1 cellular context compared by ENCODE assay signal in genomic region chr2:169828141-169828811, GRCh38.
TF ChIP-seq lines count a peak whose summit lies in the region.

No MANE protein-coding gene starts in this region.

TF ChIP-seq in K562, 482 proteins besides CTCF, POLR2A, EP300 and RAD21 (continued from another document and continues in another):
- no peak for TF ChIP-seq ZBTB43 (CRISPR knock-in tag; IDR thresholded peaks at IDR 0.05)
- TF ChIP-seq THRAP3 (IDR thresholded peaks at IDR 0.05; ENCODE audit: borderline replicate concordance), result peak; percentile 82
- TF ChIP-seq ZFP91 (CRISPR knock-in tag; IDR thresholded peaks at IDR 0.05), result no peak
- TF ChIP-seq ZNF507 (tag; conservative IDR thresholded peaks at IDR 0.05), result no peak
- no peak for TF ChIP-seq RBM25 (IDR thresholded peaks at IDR 0.05; ENCODE audit: low read depth, low read length, severe bottlenecking)
- TF ChIP-seq ZBTB7A (IDR thresholded peaks at IDR 0.05; ENCODE audit: borderline replicate concordance, control insufficient read depth, low read depth, low read length), result no peak
- TF ChIP-seq ZNF184 (CRISPR knock-in tag; IDR thresholded peaks at IDR 0.05), result no peak
- no peak for TF ChIP-seq ATF6 (CRISPR knock-in tag; IDR thresholded peaks at IDR 0.05)
- TF ChIP-seq ZNF12 (CRISPR knock-in tag; IDR thresholded peaks at IDR 0.05), result 0 out of 2 replicates have a peak, but pooled peaks have one; percentile 46
- no peak for TF ChIP-seq ESRRA (IDR thresholded peaks at IDR 0.05; ENCODE audit: borderline replicate concordance, low read depth)
- no peak for TF ChIP-seq ERF (CRISPR knock-in tag; IDR thresholded peaks at IDR 0.05)
- no peak for TF ChIP-seq ZNF695 (CRISPR knock-in tag; IDR thresholded peaks at IDR 0.05)
- TF ChIP-seq CBX3 (IDR thresholded peaks at IDR 0.05; ENCODE audit: borderline replicate concordance in 1 of 2, low read length in 2 of 2), result no peak
- no peak; the same call in 1 of the 2 replicates for TF ChIP-seq MYC (IDR thresholded peaks at IDR 0.05; ENCODE audit: low read depth, low read length)
- no peak for TF ChIP-seq MYC (CRISPR knock-in tag; IDR thresholded peaks at IDR 0.05; ENCODE audit: borderline replicate concordance, low read depth)
- no peak for TF ChIP-seq ZNF778 (CRISPR knock-in tag; IDR thresholded peaks at IDR 0.05)
- no peak for TF ChIP-seq CBX8 (IDR thresholded peaks at IDR 0.05; ENCODE audit: borderline replicate concordance, extremely low read depth, low read depth, low read length, poor library complexity, severe bottlenecking)
- no peak for TF ChIP-seq PURB (CRISPR knock-in tag; IDR thresholded peaks at IDR 0.05; ENCODE audit: low read depth)
- TF ChIP-seq MCM3 (IDR thresholded peaks at IDR 0.05), result no peak
- TF ChIP-seq CHD7 (IDR thresholded peaks at IDR 0.05; ENCODE audit: low read depth, low read length), result no peak
- TF ChIP-seq RBM39 (optimal IDR thresholded peaks at IDR 0.05; ENCODE audit: low read depth, low read length), result no peak
- TF ChIP-seq RHOXF2B (CRISPR knock-in tag; conservative IDR thresholded peaks at IDR 0.05), result no peak
- no peak for TF ChIP-seq RNF2 (IDR thresholded peaks at IDR 0.05)
- no peak for TF ChIP-seq RREB1 (CRISPR knock-in tag; IDR thresholded peaks at IDR 0.05)
- TF ChIP-seq FOSL1 (tag; conservative IDR thresholded peaks at IDR 0.05), result no peak
- no peak for TF ChIP-seq ZC3H4 (CRISPR knock-in tag; IDR thresholded peaks at IDR 0.05; ENCODE audit: borderline replicate concordance)
- TF ChIP-seq FOXP4 (CRISPR knock-in tag; IDR thresholded peaks at IDR 0.05; ENCODE audit: borderline replicate concordance), result no peak
- no peak for TF ChIP-seq NR1H2 (CRISPR knock-in tag; IDR thresholded peaks at IDR 0.05)
- no peak for TF ChIP-seq ETV6 (IDR thresholded peaks at IDR 0.05; ENCODE audit: borderline replicate concordance in 1 of 2, low read depth in 2 of 2, low read length in 1 of 2)
- TF ChIP-seq ETV6 (CRISPR knock-in tag; IDR thresholded peaks at IDR 0.05; ENCODE audit: borderline replicate concordance), result no peak
- TF ChIP-seq ZNF280B (CRISPR knock-in tag; IDR thresholded peaks at IDR 0.05), result no peak
